Comparison of ENCODE assay signal across 24 cellular contexts in the genomic region with DNA sequence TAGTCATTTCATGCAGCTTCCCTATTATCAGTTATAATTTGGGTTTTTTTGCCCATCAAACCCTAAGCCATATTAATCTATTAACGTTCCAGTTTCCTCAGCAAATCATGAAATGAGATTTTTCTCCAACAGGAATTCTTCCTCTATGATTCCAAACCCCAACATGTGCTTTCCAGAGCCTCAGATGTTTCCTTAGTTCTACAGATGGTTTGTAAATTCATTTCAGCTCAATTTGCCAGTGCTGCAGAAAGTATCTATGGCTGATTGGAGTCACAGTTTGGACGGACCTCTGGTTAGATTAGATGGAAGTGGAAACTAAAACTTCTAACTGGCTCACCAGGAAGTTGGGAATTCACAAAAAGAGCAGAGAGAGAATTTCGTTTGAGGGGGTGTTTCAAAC.
"Had no signal": no experiment of that assay in that cellular context is flagged by ENCODE, and none has a peak within 500 bp of the region (broad histone marks: within the 10 kb centered on the region; RNA-seq: fewer than 3 reads in every experiment).

No MANE protein-coding gene starts in this region.

- H3K36me3 Mint-ChIP-seq: naive B cell; stimulated activated naive B cell treated with anti-CD40 and anti-IgM and Interleukin-4, amounts not matched to agents 10 μg/mL and 1 μg/mL and 100 μg/mL, for 72 hours had no signal

- H3K9me3 Mint-ChIP-seq: dendritic cell treated with granulocyte-macrophage colony-stimulating factor and Interleukin-4, amounts not matched to agents 40 ng/mL and 50 ng/mL, for 4 days; effector memory CD8-positive, alpha-beta T cell; nephron progenitor cell; stimulated activated naive B cell treated with anti-CD40 and anti-IgM and Interleukin-4, amounts not matched to agents 10 μg/mL and 1 μg/mL and 100 μg/mL, for 72 hours had no signal

- H3K27me3 ChIP-seq: esophagus squamous epithelium, heart left ventricle, neutrophil, right atrium auricular region, sigmoid colon, stomach, upper lobe of left lung, uterus had no signal

- H3K27ac ChIP-seq: epithelial cell of prostate, esophagus squamous epithelium, heart left ventricle, neutrophil, right atrium auricular region, sigmoid colon, upper lobe of left lung had no signal

- H3K4me3 ChIP-seq: esophagus squamous epithelium, heart left ventricle, lung, right atrium auricular region, sigmoid colon, skin epidermis, stomach, upper lobe of left lung, uterus had no signal

- H3K9me3 ChIP-seq: esophagus squamous epithelium, heart left ventricle, neutrophil, right atrium auricular region, sigmoid colon, stomach, upper lobe of left lung, uterus had no signal

- H3K4me1 Mint-ChIP-seq: naive B cell; stimulated activated naive B cell treated with anti-CD40 and anti-IgM and Interleukin-4, amounts not matched to agents 10 μg/mL and 1 μg/mL and 100 μg/mL, for 72 hours had no signal

- H3K4me3 Mint-ChIP-seq: dendritic cell treated with granulocyte-macrophage colony-stimulating factor and Interleukin-4, amounts not matched to agents 40 ng/mL and 50 ng/mL, for 4 days; effector memory CD8-positive, alpha-beta T cell; naive B cell; nephron progenitor cell; stimulated activated naive B cell treated with anti-CD40 and anti-IgM and Interleukin-4, amounts not matched to agents 10 μg/mL and 1 μg/mL and 100 μg/mL, for 72 hours had no signal

- H3K27me3 Mint-ChIP-seq: dendritic cell treated with granulocyte-macrophage colony-stimulating factor and Interleukin-4, amounts not matched to agents 40 ng/mL and 50 ng/mL, for 4 days; effector memory CD8-positive, alpha-beta T cell; stimulated activated naive B cell treated with anti-CD40 and anti-IgM and Interleukin-4, amounts not matched to agents 10 μg/mL and 1 μg/mL and 100 μg/mL, for 72 hours had no signal

- ATAC-seq: effector memory CD8-positive, alpha-beta T cell; heart left ventricle; left colon; left ventricle myocardium superior; stimulated activated naive B cell treated with anti-CD40 and anti-IgM and Interleukin-4, amounts not matched to agents 10 μg/mL and 1 μg/mL and 100 μg/mL, for 72 hours had no signal

- DNase-seq: effector memory CD8-positive, alpha-beta T cell; esophagus squamous epithelium; heart left ventricle; hippocampal formation; left colon; left ventricle myocardium superior; mesendoderm; naive B cell; nephron progenitor cell; posterior cingulate gyrus; sigmoid colon; stimulated activated CD4-positive, alpha-beta T cell treated with anti-CD3 and anti-CD28 coated beads, Interleukin-2, amount 100 ng/mL, for 24 hours; stimulated activated CD4-positive, alpha-beta T cell treated with anti-CD3 and anti-CD28 coated beads, Interleukin-4, amount 100 ng/mL, for 4 hours; stimulated activated naive B cell treated with anti-CD40 and anti-IgM and Interleukin-4, amounts not matched to agents 10 μg/mL and 1 μg/mL and 100 μg/mL, for 72 hours; stomach; substantia nigra; upper lobe of left lung; uterus had no signal

- H3K27ac Mint-ChIP-seq: dendritic cell treated with granulocyte-macrophage colony-stimulating factor and Interleukin-4, amounts not matched to agents 40 ng/mL and 50 ng/mL, for 4 days; effector memory CD8-positive, alpha-beta T cell; naive B cell; nephron progenitor cell; stimulated activated naive B cell treated with anti-CD40 and anti-IgM and Interleukin-4, amounts not matched to agents 10 μg/mL and 1 μg/mL and 100 μg/mL, for 72 hours had no signal

- H3K36me3 ChIP-seq: esophagus squamous epithelium, heart left ventricle, neutrophil, right atrium auricular region, sigmoid colon, stomach, upper lobe of left lung, uterus had no signal
